ENCODE assay signal across 8 cellular contexts in genomic region chr1:8560611-8561544, GRCh38.
DNase-seq lines count a peak whose midpoint lies in the region; ATAC-seq and TF ChIP-seq lines count a peak whose summit lies in the region.

No MANE protein-coding gene starts in this region.

- H3K4me1 ChIP-seq in gastroesophageal sphincter (peaks cover 3 to 46% (median 7%) of the 10 kb centered on the region in 3 donors), parathyroid adenoma (peaks cover 4% of the 10 kb centered on the region)

- TF ChIP-seq CTCF in activated B cell treated with CpG ODN at 0.5 μM for 24 hours (IDR thresholded peaks at IDR 0.05) (peak; percentile 65), gastroesophageal sphincter (IDR thresholded peaks at IDR 0.05) (peak; percentile 90 to 95 (median 90)), parathyroid adenoma (IDR thresholded peaks at IDR 0.05) (peak; percentile 77)

- no peaks in the 10 kb centered on the region for H3K9me3 ChIP-seq in gastroesophageal sphincter
- no peaks in the 10 kb centered on the region for H3K9me3 ChIP-seq in parathyroid adenoma (ENCODE audit: control insufficient read depth, low read length)

- no peaks in the 10 kb centered on the region for H3K27me3 Mint-ChIP-seq in activated B cell treated with CpG ODN at 0.5 μM for 24 hours

- CTCF ChIA-PET in activated B cell treated with CpG ODN at 0.5 μM for 24 hours (lab: Charles Lee) = interaction anchor here (0.6 to 10.6 kb wide), 29 partner anchors 9 to 299 kb away, joined by 3 to 180 read pairs (median 4); no protein-coding TSS in a partner anchor

- H3K36me3 ChIP-seq in gastroesophageal sphincter (peaks cover 0 to 6% of the 10 kb centered on the region in 2 donors), parathyroid adenoma (ENCODE audit: control insufficient read depth, insufficient read depth, low read length) (no peaks in the 10 kb centered on the region)

- H3K36me3 Mint-ChIP-seq in activated B cell treated with CpG ODN at 0.5 μM for 24 hours (ENCODE audit: low read depth) = peaks cover 12% of the 10 kb centered on the region

- peaks cover 40% of the 10 kb centered on the region for H3K4me1 Mint-ChIP-seq in activated B cell treated with CpG ODN at 0.5 μM for 24 hours

- intact Hi-C loops in activated B cell treated with CpG ODN at 0.5 μM for 24 hours (cut with micrococcal nuclease) = loop anchor here (1.0 to 5.0 kb wide), 5 partner anchors 44 to 288 kb away; no protein-coding TSS in a partner anchor

- ATAC-seq in GM21423 (IDR thresholded peaks at IDR 0.05; ENCODE audit: unreplicated experiment) (peak; percentile 42), activated B cell treated with CpG ODN at 0.5 μM for 24 hours (ENCODE audit: low read depth) (peak; percentile 89), gastroesophageal sphincter (no peak), GM18909 (IDR thresholded peaks at IDR 0.05; ENCODE audit: poor library complexity, unreplicated experiment) (no peak)

- no peak overlapping the region for H3K4me3 ChIP-seq in gastroesophageal sphincter
- no peak overlapping the region for H3K4me3 ChIP-seq in parathyroid adenoma (ENCODE audit: low read depth, low read length)

- H3K27ac Mint-ChIP-seq in activated B cell treated with CpG ODN at 0.5 μM for 24 hours = peak overlapping the region; percentile 54

- H3K79me2 ChIP-seq in parathyroid adenoma = peaks cover 4% of the 10 kb centered on the region

- H3K4me2 ChIP-seq in parathyroid adenoma (ENCODE audit: low read length) = peak overlapping the region; percentile 53

- POLR2A ChIA-PET in activated B cell treated with CpG ODN at 0.5 μM for 24 hours (lab: Charles Lee) = interaction anchor here (0.6 to 2.4 kb wide), 5 partner anchors 44 to 288 kb away, joined by 3 to 6 read pairs (median 3); no protein-coding TSS in a partner anchor

- no peak overlapping the region for H3K9ac ChIP-seq in parathyroid adenoma

- no peaks in the 10 kb centered on the region for H3K27me3 ChIP-seq in gastroesophageal sphincter
- no peaks in the 10 kb centered on the region for H3K27me3 ChIP-seq in parathyroid adenoma (ENCODE audit: control insufficient read depth, insufficient read depth, low read length)

- no peak for TF ChIP-seq EP300 in gastroesophageal sphincter (IDR thresholded peaks at IDR 0.05)

- H3K9me3 Mint-ChIP-seq in activated B cell treated with CpG ODN at 0.5 μM for 24 hours = no peaks in the 10 kb centered on the region

- DNase-seq in DMS153 treated with DMSO at 0.1 percent for 48 hours (lab: John Stamatoyannopoulos, UW; ENCODE audit: unreplicated experiment) (peak; percentile 96), NCI-H2196 (lab: John Stamatoyannopoulos, UW; ENCODE audit: unreplicated experiment) (peak; percentile 72), activated B cell treated with CpG ODN at 0.5 μM for 24 hours (no peak)
- DNase-seq in stimulated activated CD4-positive, alpha-beta T cell treated with anti-CD3 and anti-CD28 coated beads, Interleukin-4, amount 100 ng/mL, for 1 hour = no peak

- H2AFZ ChIP-seq in parathyroid adenoma = no peak overlapping the region

- H3K27ac ChIP-seq in gastroesophageal sphincter (no peak overlapping the region), parathyroid adenoma (no peak overlapping the region)

- WGBS in gastroesophageal sphincter (ENCODE audit: low coverage in 1 of 2), 2 donors = 0 to 38% methylated on average over 1 to 2 of the region's 2 CpGs

- H3K4me3 Mint-ChIP-seq in activated B cell treated with CpG ODN at 0.5 μM for 24 hours = peak overlapping the region; percentile 7

- no peak for TF ChIP-seq POLR2A in gastroesophageal sphincter (IDR thresholded peaks at IDR 0.05)

Comparison
In these comparisons a context has a peak if more than half of its experiments do, and no peak if none do; other contexts are left out.
1. DNase-seq: peak in DMS153 treated with DMSO at 0.1 percent for 48 hours (single experiment) and NCI-H2196 (single experiment); none in activated B cell treated with CpG ODN at 0.5 μM for 24 hours (single experiment) and stimulated activated CD4-positive, alpha-beta T cell treated with anti-CD3 and anti-CD28 coated beads, Interleukin-4, amount 100 ng/mL, for 1 hour (single experiment).
2. ATAC-seq: peak in GM21423 (single experiment) and activated B cell treated with CpG ODN at 0.5 μM for 24 hours (single experiment); none in gastroesophageal sphincter (single experiment) and GM18909 (single experiment).
3. Peak in every context shown above with its lines, with median percentiles within 50 percentile points of each other: CTCF ChIP-seq.